10 cellular contexts compared by ENCODE assay signal in the genomic region with DNA sequence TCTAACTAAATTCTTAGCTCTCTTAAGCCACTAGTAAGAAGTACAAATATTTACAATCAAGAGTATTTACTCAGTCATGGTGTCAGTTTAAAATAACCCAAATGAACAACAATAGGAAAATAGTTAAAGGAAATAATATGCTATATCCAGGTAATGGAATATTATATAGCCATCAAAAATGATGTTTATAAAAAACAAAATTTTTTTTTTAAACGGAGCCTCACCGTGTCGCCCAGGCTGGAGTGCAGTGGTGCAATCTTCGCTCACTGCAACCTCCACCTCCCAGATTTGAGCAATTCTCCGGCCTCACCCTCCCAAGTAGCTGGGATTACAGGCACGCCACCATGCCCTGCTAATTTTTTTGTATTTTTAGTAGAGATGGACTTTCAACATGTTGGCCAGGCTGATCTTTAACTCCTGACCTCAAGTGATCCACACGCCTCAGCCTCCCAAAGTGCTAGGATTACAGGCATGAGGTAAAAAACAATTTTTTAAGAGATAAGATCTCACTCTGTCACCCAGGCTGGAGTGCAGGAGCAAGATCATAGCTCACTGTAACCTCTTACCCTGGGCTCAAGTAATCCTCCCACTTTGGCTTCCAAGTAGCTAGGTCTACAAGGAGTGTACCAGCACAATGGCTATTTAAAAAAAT.
"Had no signal": no experiment of that assay in that cellular context is flagged by ENCODE, and none has a peak within 500 bp of the region (broad histone marks: within the 10 kb centered on the region; RNA-seq: fewer than 3 reads in every experiment).

No MANE protein-coding gene starts in this region.

- H3K27me3 Mint-ChIP-seq: IgD-negative memory B cell had no signal

- H3K27ac Mint-ChIP-seq: H9, HFFc6, IgD-negative memory B cell had no signal

- H3K27ac ChIP-seq: GM23248 had no signal

- H3K4me1 Mint-ChIP-seq: H9 had no signal

- H3K4me3 ChIP-seq: GM23248 had no signal

- FAIRE-seq: H54, HTR-8/SVneo had no signal

- H2AFZ ChIP-seq: GM23248 had no signal

- H3K4me3 Mint-ChIP-seq: H9, HFFc6, IgD-negative memory B cell had no signal

- H3K9me3 Mint-ChIP-seq: HFFc6 had no signal

- DNase-seq: GM23248, GOT3, H9, HCEC 1CT, HFFc6, Kasumi-1, KG1 had no signal

- H3K9ac ChIP-seq: GM23248 had no signal
